25 cellular contexts compared by ENCODE assay signal in genomic region chr9:81497096-81497495, GRCh38.
"Had no signal": no experiment of that assay in that cellular context is flagged by ENCODE, and none has a peak within 500 bp of the region (broad histone marks: within the 10 kb centered on the region; RNA-seq: fewer than 3 reads in every experiment).

No MANE protein-coding gene starts in this region.

- DNase-seq: activated CD4-positive, alpha-beta T cell treated with anti-CD3 and anti-CD28 coated beads, Interleukin-2, amount 50 U/mL, for 4 hours; activated CD8-positive, alpha-beta memory T cell treated with anti-CD3 and anti-CD28 coated beads for 24 hours; activated CD8-positive, alpha-beta memory T cell treated with anti-CD3 and anti-CD28 coated beads, Interleukin-2, amount 50 U/mL, for 4 hours; activated naive CD4-positive, alpha-beta T cell treated with Interleukin-2 at 50 U/mL for 16 hours; activated naive CD8-positive, alpha-beta T cell treated with anti-CD3 and anti-CD28 coated beads for 36 hours; activated T-cell treated with anti-CD3 and anti-CD28 coated beads, Interleukin-2, amount 50 U/mL, for 24 hours; amygdala; head of caudate nucleus; kidney; naive thymus-derived CD4-positive, alpha-beta T cell; posterior cingulate gyrus; right lobe of liver; small intestine; stimulated activated CD4-positive, alpha-beta T cell treated with anti-CD3 and anti-CD28 coated beads, Interleukin-15, amount 100 ng/mL, for 24 hours; stomach; T1000; uterus had no signal

- H3K27me3 ChIP-seq: gastroesophageal sphincter, neural progenitor cell, right lobe of liver, stomach, suprapubic skin, uterus had no signal

- FAIRE-seq: kidney, small intestine had no signal

- H3K4me1 ChIP-seq: neural progenitor cell, right lobe of liver, uterus had no signal

- ATAC-seq: gastroesophageal sphincter; left lobe of liver; naive thymus-derived CD4-positive, alpha-beta T cell; right lobe of liver; stimulated activated memory B cell treated with anti-CD40 and anti-IgM and Interleukin-4, amounts not matched to agents 10 μg/mL and 1 μg/mL and 100 μg/mL, for 72 hours; WTC11 had no signal

- H3K4me2 ChIP-seq: neural progenitor cell had no signal

- H3K27ac ChIP-seq: cardiac muscle cell, gastroesophageal sphincter, neural progenitor cell, right lobe of liver, stomach, suprapubic skin had no signal

- H3K9ac ChIP-seq: neural progenitor cell had no signal

- H3K4me3 ChIP-seq: cardiac muscle cell, gastroesophageal sphincter, lung, neural progenitor cell, right lobe of liver, stomach, suprapubic skin, uterus had no signal

- H3K9me3 ChIP-seq: gastroesophageal sphincter, right lobe of liver, stomach, suprapubic skin, uterus had no signal

- H3K36me3 ChIP-seq: cardiac muscle cell, gastroesophageal sphincter, neural progenitor cell, right lobe of liver, stomach, suprapubic skin, uterus had no signal

- H2AFZ ChIP-seq: neural progenitor cell had no signal
